ENCODE assay signal across 37 cellular contexts in genomic region chr12:2823483-2823882, GRCh38. TPM values are rescaled to one million over a fixed set of nuclear protein-coding genes. Genes with fewer than 3 reads are reported as not detected.
"Had no signal": no experiment of that assay in that cellular context is flagged by ENCODE, and none has a peak within 500 bp of the region (broad histone marks: within the 10 kb centered on the region; RNA-seq: fewer than 3 reads in every experiment).

No MANE protein-coding gene starts in this region.

- H3K27me3 ChIP-seq: brain microvascular endothelial cell, dorsolateral prefrontal cortex, esophagus muscularis mucosa, foreskin keratinocyte, gastrocnemius medialis had no signal

- H3K27ac Mint-ChIP-seq: activated B cell treated with CpG ODN at 0.5 μM for 24 hours; activated CD8-positive, alpha-beta T cell treated with anti-CD3 and anti-CD28 coated beads for 36 hours; activated naive CD8-positive, alpha-beta T cell; activated T-helper 17 cell treated with anti-CD3 and anti-CD28 coated beads, Interleukin-2, amount 50 U/mL, for 72 hours; dendritic cell treated with granulocyte-macrophage colony-stimulating factor and Interleukin-4, amounts not matched to agents 40 ng/mL and 50 ng/mL, for 4 days; T-cell; T-helper 1 cell treated with Interleukin-12 subunit alpha and Interleukin-12 subunit beta and Interleukin-4 antibody, amounts not matched to agents 30 μg/mL and 1 μg/mL, for 36 hours; T-helper 2 cell treated with Interferon-gamma antibody and Interleukin-4, amounts not matched to agents 5 μg/mL and 100 μg/mL, for 36 hours had no signal

- H3K4me3 ChIP-seq: coronary artery, dorsolateral prefrontal cortex, esophagus muscularis mucosa, gastrocnemius medialis had no signal

- ATAC-seq: activated CD4-positive, CD25-positive, alpha-beta regulatory T cell treated with anti-CD3 and anti-CD28 coated beads, Interleukin-2, amount 50 U/mL, for 24 hours; activated CD8-positive, alpha-beta T cell treated with anti-CD3 and anti-CD28 coated beads for 36 hours; activated T-cell treated with anti-CD3 and anti-CD28 coated beads, Interleukin-2, amount 50 U/mL, for 4 hours; activated T-helper 17 cell treated with anti-CD3 and anti-CD28 coated beads, Interleukin-2, amount 50 U/mL, for 72 hours; foreskin keratinocyte; gastrocnemius medialis; T-cell had no signal

- H3K4me3 Mint-ChIP-seq: activated B cell treated with CpG ODN at 0.5 μM for 24 hours; activated CD8-positive, alpha-beta T cell treated with anti-CD3 and anti-CD28 coated beads for 36 hours; activated naive CD8-positive, alpha-beta T cell; activated T-cell treated with anti-CD3 and anti-CD28 coated beads, Interleukin-2, amount 50 U/mL, for 4 hours; activated T-helper 17 cell treated with anti-CD3 and anti-CD28 coated beads, Interleukin-2, amount 50 U/mL, for 72 hours; central memory CD8-positive, alpha-beta T cell; dendritic cell treated with granulocyte-macrophage colony-stimulating factor and Interleukin-4, amounts not matched to agents 40 ng/mL and 50 ng/mL, for 4 days; T-cell; T-helper 1 cell treated with Interleukin-12 subunit alpha and Interleukin-12 subunit beta and Interleukin-4 antibody, amounts not matched to agents 30 μg/mL and 1 μg/mL, for 36 hours; T-helper 2 cell treated with Interferon-gamma antibody and Interleukin-4, amounts not matched to agents 5 μg/mL and 100 μg/mL, for 36 hours had no signal

- H3K27me3 Mint-ChIP-seq: activated B cell treated with CpG ODN at 0.5 μM for 24 hours; activated CD8-positive, alpha-beta T cell treated with anti-CD3 and anti-CD28 coated beads for 36 hours; activated naive CD8-positive, alpha-beta T cell; activated T-helper 17 cell treated with anti-CD3 and anti-CD28 coated beads, Interleukin-2, amount 50 U/mL, for 72 hours; central memory CD8-positive, alpha-beta T cell; dendritic cell treated with granulocyte-macrophage colony-stimulating factor and Interleukin-4, amounts not matched to agents 40 ng/mL and 50 ng/mL, for 4 days; T-cell had no signal

- FAIRE-seq: astrocyte had no signal

- H3K4me1 ChIP-seq: esophagus muscularis mucosa, foreskin keratinocyte, gastrocnemius medialis had no signal

- DNase-seq: activated B cell treated with CpG ODN at 0.5 μM for 24 hours; activated CD4-positive, alpha-beta T cell treated with anti-CD3 and anti-CD28 coated beads for 48 hours; activated CD4-positive, alpha-beta T cell treated with anti-CD3 and anti-CD28 coated beads, Interleukin-2, amount 50 U/mL, for 1 hour; activated CD4-positive, alpha-beta T cell treated with anti-CD3 and anti-CD28 coated beads, Interleukin-2, amount 50 U/mL, for 48 hours; activated CD8-positive, alpha-beta memory T cell treated with anti-CD3 and anti-CD28 coated beads for 24 hours; activated CD8-positive, alpha-beta T cell treated with anti-CD3 and anti-CD28 coated beads for 36 hours; activated effector memory CD4-positive, alpha-beta T cell treated with Interleukin-2 at 50 U/mL for 16 hours; activated gamma-delta T cell treated with Interleukin-2 at 50 U/mL for 16 hours; activated naive CD4-positive, alpha-beta T cell treated with anti-CD3 and anti-CD28 coated beads, Interleukin-2, amount 50 U/mL, for 16 hours; activated naive CD4-positive, alpha-beta T cell treated with Interleukin-2 at 50 U/mL for 16 hours; activated T-cell treated with anti-CD3 and anti-CD28 coated beads, Interleukin-2, amount 50 U/mL, for 4 hours; amniotic stem cell; anterior cingulate cortex; brain microvascular endothelial cell; dorsolateral prefrontal cortex; effector memory CD4-positive, alpha-beta T cell; erythroblast; foreskin keratinocyte; gastrocnemius medialis; glutamatergic neuron; T-cell; T1000; WERI-Rb-1 had no signal

- H3K27ac ChIP-seq: brain microvascular endothelial cell, coronary artery, esophagus muscularis mucosa, foreskin keratinocyte, gastrocnemius medialis, WERI-Rb-1 had no signal

- H3K9me3 Mint-ChIP-seq: activated B cell treated with CpG ODN at 0.5 μM for 24 hours; activated CD8-positive, alpha-beta T cell treated with anti-CD3 and anti-CD28 coated beads for 36 hours; activated T-cell treated with anti-CD3 and anti-CD28 coated beads, Interleukin-2, amount 50 U/mL, for 4 hours; activated T-helper 17 cell treated with anti-CD3 and anti-CD28 coated beads, Interleukin-2, amount 50 U/mL, for 72 hours; central memory CD8-positive, alpha-beta T cell; dendritic cell treated with granulocyte-macrophage colony-stimulating factor and Interleukin-4, amounts not matched to agents 40 ng/mL and 50 ng/mL, for 4 days; T-cell; T-helper 1 cell treated with Interleukin-12 subunit alpha and Interleukin-12 subunit beta and Interleukin-4 antibody, amounts not matched to agents 30 μg/mL and 1 μg/mL, for 36 hours; T-helper 2 cell treated with Interferon-gamma antibody and Interleukin-4, amounts not matched to agents 5 μg/mL and 100 μg/mL, for 36 hours had no signal

- H3K9me3 ChIP-seq: esophagus muscularis mucosa, gastrocnemius medialis had no signal

- H3K4me1 Mint-ChIP-seq: activated B cell treated with CpG ODN at 0.5 μM for 24 hours had no signal

RNA-seq across cellular contexts. Expression of gene NRIP2, which starts 11.4 kb away (rescaled TPM):
- total RNA-seq: activated B cell treated with CpG ODN at 0.5 μM for 24 hours; activated CD8-positive, alpha-beta T cell treated with anti-CD3 and anti-CD28 coated beads for 36 hours; activated T-cell treated with anti-CD3 and anti-CD28 coated beads, Interleukin-2, amount 50 U/mL, for 4 hours; activated T-helper 17 cell treated with anti-CD3 and anti-CD28 coated beads, Interleukin-2, amount 50 U/mL, for 72 hours; astrocyte; bronchial epithelial cell; foreskin keratinocyte; T-cell had no signal
- polyA plus RNA-seq: foreskin keratinocyte had no signal

RNA-seq across cellular contexts. Expression of gene TEX52, which starts 33.4 kb away (rescaled TPM):
- total RNA-seq: activated B cell treated with CpG ODN at 0.5 μM for 24 hours; activated T-cell treated with anti-CD3 and anti-CD28 coated beads, Interleukin-2, amount 50 U/mL, for 4 hours; astrocyte; bronchial epithelial cell; cardiac septum; cerebellum; dorsolateral prefrontal cortex; esophagus muscularis mucosa; foreskin keratinocyte; T-cell had no signal
- polyA plus RNA-seq: adipose tissue, foreskin keratinocyte had no signal
